ENCODE assay signal across 10 cellular contexts in the genomic region with DNA sequence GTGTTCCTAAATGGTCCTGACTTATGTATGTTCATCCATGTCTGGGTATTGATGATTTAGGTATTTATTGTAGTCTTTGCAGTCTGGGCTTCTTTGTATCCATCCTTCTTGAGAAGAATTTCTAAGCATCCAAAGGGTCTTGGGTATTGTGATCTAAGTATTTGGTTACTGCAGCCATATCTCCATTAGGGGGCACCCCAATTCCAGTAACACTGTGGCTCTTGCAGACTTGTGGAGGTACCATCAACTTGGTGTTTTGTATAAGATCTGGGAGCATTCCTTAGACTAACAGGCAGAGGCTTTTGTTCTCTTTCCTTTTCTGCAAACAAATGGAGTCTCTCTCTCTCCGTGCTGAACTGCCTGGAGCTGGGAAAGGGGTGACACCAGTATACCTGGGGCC.
DNase-seq lines count a peak whose midpoint lies in the region; ATAC-seq and TF ChIP-seq lines count a peak whose summit lies in the region.
"Had no signal": no experiment of that assay in that cellular context is flagged by ENCODE, and none has a peak within 500 bp of the region (broad histone marks: within the 10 kb centered on the region; RNA-seq: fewer than 3 reads in every experiment).

No MANE protein-coding gene starts in this region.

- H3K27ac ChIP-seq in foreskin keratinocyte, result no peak overlapping the region
- H3K27ac ChIP-seq: esophagus squamous epithelium, upper lobe of left lung had no signal

- no peak overlapping the region for H3K4me3 ChIP-seq in GM12875 (ENCODE audit: low read depth, low read length)
- H3K4me3 ChIP-seq: esophagus squamous epithelium, upper lobe of left lung had no signal

- peak; percentile 1 for DNase-seq in CD1c-positive myeloid dendritic cell (ENCODE audit: extremely low spot score)
- peak; percentile 14 for DNase-seq in RPMI7951 (ENCODE audit: low read depth)
- DNase-seq in foreskin keratinocyte, result no peak
- no peak for DNase-seq in ureter (ENCODE audit: low spot score)
- no peak for DNase-seq in NCI-H187 (lab: John Stamatoyannopoulos, UW)
- DNase-seq: esophagus squamous epithelium, upper lobe of left lung had no signal

- TF ChIP-seq CTCF in GM12875 (IDR thresholded peaks at IDR 0.05; ENCODE audit: borderline replicate concordance, insufficient read depth, low read depth, low read length) (0 out of 2 replicates have a peak, but pooled peaks have one; percentile 23), foreskin keratinocyte (conservative IDR thresholded peaks at IDR 0.05) (peak; percentile 19)

- no peak for ATAC-seq in foreskin keratinocyte
- no peak for ATAC-seq in HG03045 (IDR thresholded peaks at IDR 0.05; ENCODE audit: unreplicated experiment)
- ATAC-seq in HG02938 (IDR thresholded peaks at IDR 0.05; ENCODE audit: unreplicated experiment), result no peak

- H3K27me3 ChIP-seq in foreskin keratinocyte, result no peaks in the 10 kb centered on the region
- H3K27me3 ChIP-seq: esophagus squamous epithelium, upper lobe of left lung had no signal

- no peaks in the 10 kb centered on the region for H3K4me1 ChIP-seq in foreskin keratinocyte
- H3K4me1 ChIP-seq: esophagus squamous epithelium, upper lobe of left lung had no signal

Comparison
In these comparisons a context has a peak if more than half of its experiments do, and no peak if none do; other contexts are left out.
1. DNase-seq: peak in CD1c-positive myeloid dendritic cell (single experiment) and RPMI7951 (single experiment); none in foreskin keratinocyte (0 of 2), ureter (single experiment) and NCI-H187 (0 of 2).